10 cellular contexts compared by ENCODE assay signal in genomic region chr5:1325870-1326546, GRCh38. TPM values are rescaled to one million over a fixed set of nuclear protein-coding genes. Genes with fewer than 3 reads are reported as not detected.
DNase-seq lines count a peak whose midpoint lies in the region; ATAC-seq and TF ChIP-seq lines count a peak whose summit lies in the region.
"Had no signal": no experiment of that assay in that cellular context is flagged by ENCODE, and none has a peak within 500 bp of the region (broad histone marks: within the 10 kb centered on the region; RNA-seq: fewer than 3 reads in every experiment).

No MANE protein-coding gene starts in this region.

- no peaks in the 10 kb centered on the region for H3K27me3 ChIP-seq in neural progenitor cell

- H3K4me1 ChIP-seq in neural progenitor cell, result no peaks in the 10 kb centered on the region

- H3K79me2 ChIP-seq in neural progenitor cell (ENCODE audit: low read depth), result no peaks in the 10 kb centered on the region

- H3K36me3 Mint-ChIP-seq in activated CD4-positive, alpha-beta T cell treated with anti-CD3 and anti-CD28 coated beads, Interleukin-2, amount 10 ng/mL, durations not matched to agents 24 days and 14 days (ENCODE audit: low read depth), result peaks cover 45% of the 10 kb centered on the region
- H3K36me3 Mint-ChIP-seq in chondrocyte (ENCODE audit: low read depth) (peaks cover 50% of the 10 kb centered on the region), neural progenitor cell (peaks cover 19% of the 10 kb centered on the region)

- H3K4me3 ChIP-seq in neural progenitor cell, result no peak overlapping the region

- intact Hi-C loops in activated CD4-positive, alpha-beta T cell treated with anti-CD3 and anti-CD28 coated beads, Interleukin-2, amount 10 ng/mL, durations not matched to agents 24 days and 14 days (cut with micrococcal nuclease), result no loop called here

- peak overlapping the region; percentile 17 for H3K27ac Mint-ChIP-seq in activated CD4-positive, alpha-beta T cell treated with anti-CD3 and anti-CD28 coated beads, Interleukin-2, amount 10 ng/mL, durations not matched to agents 24 days and 14 days
- H3K27ac Mint-ChIP-seq in chondrocyte (ENCODE audit: unreplicated experiment) (peak overlapping the region; percentile 90), neural progenitor cell (no peak overlapping the region)

- in situ Hi-C loops in KBM-7 (cut with MboI; ENCODE audit: low pct_unique_long_range_greater_than_20kb, low sequenced_read_pairs), result no loop called here

- H3K4me1 Mint-ChIP-seq in activated CD4-positive, alpha-beta T cell treated with anti-CD3 and anti-CD28 coated beads, Interleukin-2, amount 10 ng/mL, durations not matched to agents 24 days and 14 days, result peaks cover 9% of the 10 kb centered on the region
- H3K4me1 Mint-ChIP-seq in chondrocyte (ENCODE audit: low read depth), result peaks cover 25% of the 10 kb centered on the region
- peaks cover 3% of the 10 kb centered on the region for H3K4me1 Mint-ChIP-seq in neural progenitor cell

- ATAC-seq in esophagus mucosa, result no peak

- H3K36me3 ChIP-seq in neural progenitor cell, result no peaks in the 10 kb centered on the region

- H2AFZ ChIP-seq in neural progenitor cell (replicated peaks), result no peak overlapping the region

- H3K4me3 Mint-ChIP-seq in activated CD4-positive, alpha-beta T cell treated with anti-CD3 and anti-CD28 coated beads, Interleukin-2, amount 10 ng/mL, durations not matched to agents 24 days and 14 days, result no peak overlapping the region
- H3K4me3 Mint-ChIP-seq in chondrocyte (ENCODE audit: unreplicated experiment) (no peak overlapping the region), neural progenitor cell (no peak overlapping the region)

- TF ChIP-seq CTCF in chondrocyte (IDR thresholded peaks at IDR 0.05) (no peak), neural progenitor cell (IDR thresholded peaks at IDR 0.05) (no peak)

- H3K27me3 Mint-ChIP-seq in activated CD4-positive, alpha-beta T cell treated with anti-CD3 and anti-CD28 coated beads, Interleukin-2, amount 10 ng/mL, durations not matched to agents 24 days and 14 days, result no peaks in the 10 kb centered on the region
- H3K27me3 Mint-ChIP-seq in chondrocyte (ENCODE audit: low read depth) (no peaks in the 10 kb centered on the region), neural progenitor cell (ENCODE audit: insufficient read depth, low read depth) (no peaks in the 10 kb centered on the region)

- no peak overlapping the region for H3K4me2 ChIP-seq in neural progenitor cell

- H3K9ac ChIP-seq in neural progenitor cell, result no peak overlapping the region

- H3K27ac ChIP-seq in neural progenitor cell, result peak overlapping the region; percentile 46

- DNase-seq in activated CD4-positive, alpha-beta T cell treated with anti-CD3 and anti-CD28 coated beads, Interleukin-2, amount 10 ng/mL, durations not matched to agents 24 days and 14 days, result no peak
- no peak for DNase-seq in activated CD4-positive, alpha-beta T cell treated with anti-CD3 and anti-CD28 coated beads for 4 hours
- peak; percentile 48 for DNase-seq in HS-5 (ENCODE audit: low read depth)
- peak; percentile 79 for DNase-seq in chondrocyte (ENCODE audit: low spot score)
- DNase-seq in neural progenitor cell (ENCODE audit: low spot score), result no peak
- DNase-seq in HK-2 (ENCODE audit: unreplicated experiment), result no peak
- DNase-seq in KBM-7, result no peak
- DNase-seq: NCI-H1092; NK-92 treated with Interleukin-12 subunit alpha and Interleukin-12 subunit beta, amount 100 ng/mL, for 24 hours had no signal

- no peaks in the 10 kb centered on the region for H3K9me3 ChIP-seq in neural progenitor cell (ENCODE audit: low read depth)

- H3K9me3 Mint-ChIP-seq in activated CD4-positive, alpha-beta T cell treated with anti-CD3 and anti-CD28 coated beads, Interleukin-2, amount 10 ng/mL, durations not matched to agents 24 days and 14 days, result no peaks in the 10 kb centered on the region
- H3K9me3 Mint-ChIP-seq in chondrocyte (ENCODE audit: low read depth) (peaks cover 22% of the 10 kb centered on the region), neural progenitor cell (no peaks in the 10 kb centered on the region)

- H3F3A ChIP-seq in neural progenitor cell (ENCODE audit: low read depth), result no peaks in the 10 kb centered on the region

- H4K20me1 ChIP-seq in neural progenitor cell (ENCODE audit: low read depth), result no peaks in the 10 kb centered on the region

RNA-seq across cellular contexts. Expression of gene CLPTM1L, which starts 18.9 kb away (rescaled TPM):
- 113 and 114 TPM in 2 replicates for total RNA-seq in activated CD4-positive, alpha-beta T cell treated with anti-CD3 and anti-CD28 coated beads, Interleukin-2, amount 10 ng/mL, durations not matched to agents 24 days and 14 days
- 75.8 to 108 TPM (median 81.6 TPM) in 3 replicates for total RNA-seq in chondrocyte
- 74.8 and 79.9 TPM in 2 replicates for total RNA-seq in neural progenitor cell (ENCODE audit: low replicate concordance)
- total RNA-seq in esophagus mucosa, result 39.5 TPM

RNA-seq across cellular contexts. Expression of gene TERT, which starts 31.1 kb away (rescaled TPM):
- total RNA-seq in activated CD4-positive, alpha-beta T cell treated with anti-CD3 and anti-CD28 coated beads, Interleukin-2, amount 10 ng/mL, durations not matched to agents 24 days and 14 days, result 10.1 and 16.8 TPM in 2 replicates
- total RNA-seq in chondrocyte (not detected in 3 replicates), neural progenitor cell (ENCODE audit: low replicate concordance) (2.4 and 14.8 TPM in 2 replicates), esophagus mucosa (not detected)

Comparison
In these comparisons a context has a peak if more than half of its experiments do, and no peak if none do; other contexts are left out.
1. DNase-seq: peak in HS-5 (single experiment) and chondrocyte (single experiment); none in activated CD4-positive, alpha-beta T cell treated with anti-CD3 and anti-CD28 coated beads, Interleukin-2, amount 10 ng/mL, durations not matched to agents 24 days and 14 days (single experiment), activated CD4-positive, alpha-beta T cell treated with anti-CD3 and anti-CD28 coated beads for 4 hours (0 of 2), neural progenitor cell (single experiment), HK-2 (single experiment) and KBM-7 (single experiment).